10 cellular contexts compared by ENCODE assay signal in genomic region chr7:143700759-143701699, GRCh38. TPM values are rescaled to one million over a fixed set of nuclear protein-coding genes. Genes with fewer than 3 reads are reported as not detected.
DNase-seq lines count a peak whose midpoint lies in the region; ATAC-seq and TF ChIP-seq lines count a peak whose summit lies in the region.
"Not testable (repeated sequence)": the region's sequence is repeated elsewhere in the genome, so short reads cannot be mapped to it uniquely, and the experiment has no call there.
"Had no signal": no experiment of that assay in that cellular context is flagged by ENCODE, and none has a peak within 500 bp of the region (broad histone marks: within the 10 kb centered on the region; RNA-seq: fewer than 3 reads in every experiment).

No MANE protein-coding gene starts in this region.

- not testable (repeated sequence) for H3K9ac ChIP-seq in DND-41 (ENCODE audit: low read depth, low read length); PC-3 (ENCODE audit: low read length)

- not testable (repeated sequence) for H3F3A ChIP-seq in PC-3 (ENCODE audit: low read length, unreplicated experiment)

- BruUV-seq in PC-3 (replicated peaks; lab: Mats Ljungman, UMichigan) = not testable (repeated sequence)

- not testable (repeated sequence) for H3K27me3 Mint-ChIP-seq in natural killer cell (ENCODE audit: low read depth in 2 of 2)

- H3K27ac Mint-ChIP-seq in natural killer cell = not testable (repeated sequence)

- TF ChIP-seq CTCF in DND-41 (IDR thresholded peaks at IDR 0.05; ENCODE audit: borderline replicate concordance, extremely low read depth, low read length, poor library complexity, severe bottlenecking); PC-3 (conservative IDR thresholded peaks at IDR 0.05; ENCODE audit: low read depth, low read length); body of pancreas (IDR thresholded peaks at IDR 0.05); natural killer cell (IDR thresholded peaks at IDR 0.05): not testable (repeated sequence)

- DNase-seq in DND-41, PC-3, body of pancreas, natural killer cell: not testable (repeated sequence)

- H3K9me3 ChIP-seq in DND-41 (ENCODE audit: insufficient read depth, low read length, severe bottlenecking); PC-3 (ENCODE audit: low read length); body of pancreas: not testable (repeated sequence)

- H3K27me3 ChIP-seq in DND-41 (ENCODE audit: insufficient read depth, low read length, poor library complexity); PC-3 (ENCODE audit: low read length); body of pancreas: not testable (repeated sequence)

- ATAC-seq in DND-41 (ENCODE audit: insufficient read depth, low read depth) (peak; percentile 89), GM19043 (IDR thresholded peaks at IDR 0.05; ENCODE audit: low read depth, unreplicated experiment) (peak; percentile 99), GM21528 (IDR thresholded peaks at IDR 0.05; ENCODE audit: low FRiP score, unreplicated experiment) (peak; percentile 100), HG02852 (IDR thresholded peaks at IDR 0.05; ENCODE audit: unreplicated experiment) (peak; percentile 98), HG03159 (IDR thresholded peaks at IDR 0.05; ENCODE audit: unreplicated experiment) (peak; percentile 100), PC-3 (peak; percentile 96), body of pancreas (peak; percentile 78), natural killer cell (peak; percentile 98 to 100 (median 99))

- not testable (repeated sequence) for H2AFZ ChIP-seq in DND-41 (ENCODE audit: low read depth, low read length); PC-3 (ENCODE audit: low read length)

- H3K79me2 ChIP-seq in DND-41 (ENCODE audit: insufficient read depth, low read length); PC-3 (ENCODE audit: low read length): not testable (repeated sequence)

- not testable (repeated sequence) for H3K4me3 Mint-ChIP-seq in natural killer cell

- not testable (repeated sequence) for H3K36me3 ChIP-seq in DND-41 (ENCODE audit: insufficient read depth, low read length); PC-3 (ENCODE audit: low read depth, low read length); body of pancreas (replicated peaks in 1 of 2; ENCODE audit: insufficient read depth in 1 of 2, low read depth in 2 of 2)

- not testable (repeated sequence) for H3K36me3 Mint-ChIP-seq in natural killer cell

- POLR2A ChIA-PET in PC-3 (lab: Charles Lee; ENCODE audit: unreplicated experiment) = not testable (repeated sequence)

- H3K27ac ChIP-seq in DND-41 (ENCODE audit: low read length); PC-3 (ENCODE audit: low read length); body of pancreas: not testable (repeated sequence)

- intact Hi-C loops in PC-3 (cut with micrococcal nuclease); body of pancreas (cut with DNase I); natural killer cell (cut with micrococcal nuclease): not testable (repeated sequence)

- H3K9me3 Mint-ChIP-seq in natural killer cell = not testable (repeated sequence)

- H4K20me1 ChIP-seq in DND-41 (ENCODE audit: insufficient read depth, low read length); PC-3 (ENCODE audit: low read length): not testable (repeated sequence)

- H3K4me1 ChIP-seq in DND-41 (ENCODE audit: insufficient read depth, low read length); PC-3 (ENCODE audit: insufficient read depth, low read length); body of pancreas: not testable (repeated sequence)

- H3K4me2 ChIP-seq in DND-41 (ENCODE audit: insufficient read depth, low read length); PC-3 (ENCODE audit: low read length): not testable (repeated sequence)

- not testable (repeated sequence) for H3K4me1 Mint-ChIP-seq in natural killer cell

- no CpG with 5 or more reads among the region's 23 CpGs for WGBS in body of pancreas, 2 donors

- not testable (repeated sequence) for TF ChIP-seq POLR2A in body of pancreas (IDR thresholded peaks at IDR 0.05)

- not testable (repeated sequence) for H3K4me3 ChIP-seq in DND-41 (ENCODE audit: low read depth in 1 of 2, low read length in 2 of 2); PC-3 (ENCODE audit: low read length); body of pancreas

- CTCF ChIA-PET in PC-3 (lab: Charles Lee) = not testable (repeated sequence)

- H3K9me2 ChIP-seq in PC-3 (replicated peaks; ENCODE audit: low read length) = not testable (repeated sequence)

RNA-seq across cellular contexts. Expression of gene CTAGE6, which starts 56.5 kb away (rescaled TPM):
- not detected in 2 replicates for total RNA-seq in PC-3 (2014; rRNA removed)
- total RNA-seq in body of pancreas = under 1 TPM in 1 of 2 donors, not detected in 1; 0.26 TPM
- total RNA-seq in natural killer cell = under 1 TPM; 0.16 to 0.72 (median 0.40) TPM
- total RNA-seq: Daoy, HT1080 had no signal
